ENCODE assay signal across 1 cellular context in the genomic region with DNA sequence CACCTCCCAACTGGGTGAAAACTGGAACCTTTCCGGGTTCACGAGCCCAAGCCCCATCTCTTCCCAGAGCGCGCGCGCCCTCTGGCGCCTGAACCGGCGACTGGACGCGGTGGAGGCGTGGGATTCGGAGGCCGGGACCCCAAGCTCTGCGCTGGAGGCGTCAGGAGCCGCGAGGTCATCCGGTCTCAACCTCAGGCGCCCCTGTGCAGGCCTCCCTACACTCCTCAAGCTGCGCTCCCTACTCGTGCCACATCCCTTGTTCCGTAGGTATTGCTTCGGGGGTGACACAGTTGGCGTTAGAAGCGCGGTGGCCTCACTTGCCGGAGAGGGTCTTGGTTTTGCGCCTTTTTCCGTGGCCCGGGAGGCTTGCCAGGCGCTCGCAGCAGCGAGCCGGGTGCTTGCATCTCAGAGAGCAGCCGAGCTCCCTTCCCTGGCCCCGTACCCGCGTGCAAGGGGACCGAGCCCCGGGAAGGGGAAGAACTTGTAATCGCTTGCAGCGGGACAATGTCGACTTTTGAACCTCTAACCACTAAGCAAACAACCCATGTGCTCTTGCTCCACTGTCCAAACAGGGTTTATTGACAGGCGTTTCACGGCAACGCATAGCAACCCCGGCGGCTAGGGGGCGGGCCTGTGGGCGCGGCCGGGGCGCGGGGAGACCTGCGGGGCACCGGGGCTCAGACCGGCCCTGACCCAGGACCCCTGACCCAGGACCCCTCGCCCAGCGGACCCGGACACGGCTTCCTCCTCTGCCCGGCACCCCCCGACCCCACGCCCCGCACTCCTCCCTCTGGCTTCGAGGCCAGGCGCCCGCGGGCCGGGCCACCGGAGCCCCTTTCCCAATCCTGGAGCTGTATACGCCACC.
TF ChIP-seq lines count a peak whose summit lies in the region.

No MANE protein-coding gene starts in this region.

TF ChIP-seq in IMR-90, 13 proteins besides CTCF, POLR2A, EP300 and RAD21:
- no peak for TF ChIP-seq MAZ (IDR thresholded peaks at IDR 0.05; ENCODE audit: borderline replicate concordance, low read depth, low read length)
- TF ChIP-seq SMC3 (IDR thresholded peaks at IDR 0.05; ENCODE audit: low read depth, low read length): no peak
- TF ChIP-seq CHD1 (IDR thresholded peaks at IDR 0.05; ENCODE audit: low read depth, low read length): no peak
TF ChIP-seq in IMR-90: peak in this region for 0.
